22 cellular contexts compared by ENCODE assay signal in the genomic region with DNA sequence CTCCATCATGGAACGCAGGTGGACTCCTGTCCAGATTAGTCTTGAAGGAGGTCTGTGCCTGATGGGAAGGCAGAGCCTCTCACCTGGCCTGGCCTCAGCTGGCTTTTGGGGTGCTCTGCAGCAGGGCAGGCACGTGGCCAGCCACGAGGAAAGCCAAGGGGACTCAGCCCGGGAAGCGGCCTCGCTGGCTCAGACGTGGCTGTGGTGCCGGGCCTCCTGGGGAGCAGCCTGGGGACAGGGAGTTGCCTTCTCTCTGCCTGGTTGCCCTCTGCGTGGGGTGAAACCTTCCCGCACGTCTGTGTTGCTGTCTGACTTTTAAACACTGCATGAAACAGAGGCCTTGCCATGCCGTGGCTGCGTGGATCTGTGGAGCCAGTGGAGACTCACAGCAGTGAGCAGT. TPM values are rescaled to one million over a fixed set of nuclear protein-coding genes. Genes with fewer than 3 reads are reported as not detected.
"Had no signal": no experiment of that assay in that cellular context is flagged by ENCODE, and none has a peak within 500 bp of the region (broad histone marks: within the 10 kb centered on the region; RNA-seq: fewer than 3 reads in every experiment).

No MANE protein-coding gene starts in this region.

- H3K4me3 ChIP-seq: esophagus muscularis mucosa, gastrocnemius medialis, heart right ventricle, lower lobe of right lung, neural progenitor cell, pancreas, psoas muscle, suprapubic skin, thyroid gland, uterus had no signal

- ATAC-seq: gastrocnemius medialis; heart right ventricle; lower lobe of right lung; natural killer cell treated with Interleukin-12 subunit alpha and Interleukin-12 subunit beta and Interleukin-15 and Interleukin-18, amount 100 ng/mL, for 72 hours; pancreas; psoas muscle; sciatic nerve had no signal

- DNase-seq: effector memory CD4-positive, alpha-beta T cell; gastrocnemius medialis; heart right ventricle; hypothalamus; kidney glomerular epithelial cell; lower lobe of right lung; midbrain; nucleus accumbens; psoas muscle; retina; stimulated activated naive CD4-positive, alpha-beta T cell treated with Interleukin-2 at 50 U/mL for 16 hours; thyroid gland had no signal

- H3K4me1 ChIP-seq: esophagus muscularis mucosa, gastrocnemius medialis, heart right ventricle, lower lobe of right lung, neural progenitor cell, psoas muscle, suprapubic skin, thyroid gland, uterus had no signal

- H3K36me3 ChIP-seq: esophagus muscularis mucosa, gastrocnemius medialis, heart right ventricle, lower lobe of right lung, neural progenitor cell, pancreas, suprapubic skin, thyroid gland, uterus had no signal

- H3K9me3 ChIP-seq: gastrocnemius medialis, pancreas, psoas muscle, suprapubic skin, thyroid gland, uterus had no signal

- H3K27me3 ChIP-seq: esophagus muscularis mucosa, gastrocnemius medialis, neural progenitor cell, pancreas, suprapubic skin, thyroid gland, uterus had no signal

- H3K27ac ChIP-seq: epithelial cell of prostate, esophagus muscularis mucosa, gastrocnemius medialis, heart right ventricle, lower lobe of right lung, neural progenitor cell, pancreas, psoas muscle, suprapubic skin, thyroid gland, uterus had no signal

RNA-seq across cellular contexts. Expression of gene RTP5, which starts 45.0 kb away (rescaled TPM):
- total RNA-seq: fibroblast of villous mesenchyme; gastrocnemius medialis; heart right ventricle; lower lobe of right lung; natural killer cell treated with Interleukin-12 subunit alpha and Interleukin-12 subunit beta and Interleukin-15 and Interleukin-18, amount 100 ng/mL, for 72 hours; pancreas; psoas muscle; sciatic nerve; skeletal muscle tissue; suprapubic skin had no signal

RNA-seq across cellular contexts. Expression of gene PDCD1, which starts 55.8 kb away (rescaled TPM):
- total RNA-seq: fibroblast of villous mesenchyme, skeletal muscle tissue, suprapubic skin had no signal
